8 cellular contexts compared by ENCODE assay signal in genomic region chr19:51688665-51689571, GRCh38. TPM values are rescaled to one million over a fixed set of nuclear protein-coding genes. Genes with fewer than 3 reads are reported as not detected.
A peak's percentile ranks its signal among the peaks of the same experiment; 100 is the strongest.
DNase-seq lines count a peak whose midpoint lies in the region; ATAC-seq and TF ChIP-seq lines count a peak whose summit lies in the region.
"Had no signal": no experiment of that assay in that cellular context is flagged by ENCODE, and none has a peak within 500 bp of the region (broad histone marks: within the 10 kb centered on the region; RNA-seq: fewer than 3 reads in every experiment).

No MANE protein-coding gene starts in this region.

- H3K4me3 Mint-ChIP-seq in WTC11, result peak overlapping the region; percentile 86

- WGBS in upper lobe of left lung, 2 donors, result 3% methylated on average over 26 to 42 of the region's 63 CpGs

- H3K27me3 ChIP-seq in mucosa of stomach (ENCODE audit: control insufficient read depth, insufficient read depth, low read length) (peaks cover 22% of the 10 kb centered on the region), upper lobe of left lung (no peaks in the 10 kb centered on the region)

- TF ChIP-seq POLR2A in upper lobe of left lung (IDR thresholded peaks at IDR 0.05), result peak in 2 of 4 donors; percentile 54 to 70

- peaks cover 8% of the 10 kb centered on the region; the same call in 1 of the 2 replicates for H3K27me3 Mint-ChIP-seq in WTC11 (ENCODE audit: low read depth)

- H3K9me3 ChIP-seq in mucosa of stomach (ENCODE audit: control insufficient read depth, low read length) (no peaks in the 10 kb centered on the region), upper lobe of left lung (no peaks in the 10 kb centered on the region)

- TF ChIP-seq EP300 in upper lobe of left lung (IDR thresholded peaks at IDR 0.05), result no peak

- POLR2A ChIA-PET in WTC11 (lab: Charles Lee), result interaction anchor here (0.7 to 2.3 kb wide), 4 partner anchors 12 to 812 kb away, joined by 3 to 17 read pairs (median 4); no protein-coding TSS in a partner anchor

- peak overlapping the region; percentile 89 to 96 (median 94) for H3K27ac ChIP-seq in upper lobe of left lung

- H3K9ac ChIP-seq in mucosa of stomach (ENCODE audit: low read length), result peak overlapping the region; percentile 66

- H3K4me1 ChIP-seq in mucosa of stomach (ENCODE audit: control insufficient read depth, insufficient read depth, low read length), result peaks cover 15% of the 10 kb centered on the region
- H3K4me1 ChIP-seq in upper lobe of left lung, result peaks cover 36 to 48% (median 37%) of the 10 kb centered on the region in 4 donors

- CTCF ChIA-PET in WTC11 (lab: Charles Lee), result interaction anchor here (0.8 to 4.1 kb wide), 9 partner anchors 14 to 531 kb away, joined by 3 to 29 read pairs (median 4); no protein-coding TSS in a partner anchor

- peaks cover 24% of the 10 kb centered on the region for H3K9me3 Mint-ChIP-seq in WTC11

- H3K27ac Mint-ChIP-seq in WTC11, result peak overlapping the region; percentile 73

- DNase-seq in GDM1 (lab: John Stamatoyannopoulos, UW) (peak; percentile 57), NCI-H1436 treated with DMSO at 0.1 percent for 48 hours (lab: John Stamatoyannopoulos, UW) (peak; percentile 63), WTC11 (ENCODE audit: low spot score) (peak; percentile 81), fibroblast of gingiva (ENCODE audit: low read depth) (peak; percentile 99), upper lobe of left lung (peak; percentile 86 to 91)

- H3K36me3 ChIP-seq in mucosa of stomach (ENCODE audit: control insufficient read depth, insufficient read depth, low read length) (no peaks in the 10 kb centered on the region), upper lobe of left lung (peaks cover 0 to 8% (median 3%) of the 10 kb centered on the region in 4 donors)

- peaks cover 40% of the 10 kb centered on the region for H3K4me1 Mint-ChIP-seq in WTC11

- H3K36me3 Mint-ChIP-seq in WTC11, result peaks cover 12% of the 10 kb centered on the region

- ATAC-seq in WTC11, result peak; percentile 25
- ATAC-seq in upper lobe of left lung (ENCODE audit: low FRiP score in 2 of 2), result peak; percentile 90 to 93
- ATAC-seq in HG03139 (IDR thresholded peaks at IDR 0.05; ENCODE audit: unreplicated experiment), result no peak

- no peak overlapping the region for H3K4me3 ChIP-seq in mucosa of stomach (ENCODE audit: low read length)
- peak overlapping the region; percentile 69 to 89 (median 76) for H3K4me3 ChIP-seq in upper lobe of left lung

- TF ChIP-seq CTCF in WTC11 (IDR thresholded peaks at IDR 0.05), result no peak
- peak in 4 of 6 experiments; percentile 18 to 52 (median 22) for TF ChIP-seq CTCF in upper lobe of left lung (IDR thresholded peaks at IDR 0.05)

TF ChIP-seq in WTC11, 78 proteins besides CTCF, POLR2A, EP300 and RAD21:
- TF ChIP-seq ZNF121 (CRISPR knock-in tag; IDR thresholded peaks at IDR 0.05) (peak; percentile 64), SMAD3 (CRISPR knock-in tag; IDR thresholded peaks at IDR 0.05; ENCODE audit: borderline replicate concordance) (no peak), NR2C2 (CRISPR knock-in tag; IDR thresholded peaks at IDR 0.05) (no peak), ZNF263 (CRISPR knock-in tag; IDR thresholded peaks at IDR 0.05; ENCODE audit: low read depth) (peak; percentile 96), GTF2I (CRISPR knock-in tag; conservative IDR thresholded peaks at IDR 0.05) (peak; percentile 61; the same call in 1 of the 2 replicates), ZNF317 (CRISPR knock-in tag; IDR thresholded peaks at IDR 0.05; ENCODE audit: borderline replicate concordance, low read depth) (no peak)

RNA-seq across cellular contexts. Expression of gene SPACA6, which starts 4.2 kb away (rescaled TPM):
- total RNA-seq in WTC11 (2021), result 9.3 to 13.3 TPM (median 9.8 TPM) in 3 replicates
- total RNA-seq in upper lobe of left lung, result 100 to 1,000 TPM in 1 of 6 donors, 10 to 100 TPM in 4, 1 to 10 TPM in 1; 6.2 to 157 (median 19.7) TPM

RNA-seq across cellular contexts. Expression of gene HAS1, which starts 34.9 kb away (rescaled TPM):
- 0.73 to 1.0 TPM (median 1.0 TPM) in 3 replicates for total RNA-seq in WTC11 (2021)
- 1 to 10 TPM in 2 of 6 donors, under 1 TPM in 1, not detected in 3; 0.30 to 1.9 (median 1.8) TPM for total RNA-seq in upper lobe of left lung
- total RNA-seq: glomerular endothelial cell had no signal

RNA-seq across cellular contexts. Expression of gene SIGLEC14, which starts 42.3 kb away (rescaled TPM):
- total RNA-seq in WTC11 (2021) (not detected in 3 replicates), upper lobe of left lung (10 to 100 TPM in 4 of 6 donors, 1 to 10 TPM in 1, not detected in 1; 5.0 to 44.6 (median 22.3) TPM)

RNA-seq across cellular contexts. Expression of gene SIGLEC5, which starts 58.7 kb away (rescaled TPM):
- total RNA-seq in WTC11 (2021) (0.15 TPM in 1 of 3 replicates, not detected in the others), upper lobe of left lung (1 to 10 TPM in 3 of 6 donors, under 1 TPM in 1, not detected in 2; 0.46 to 9.4 (median 5.7) TPM)
